In the genomic region with DNA sequence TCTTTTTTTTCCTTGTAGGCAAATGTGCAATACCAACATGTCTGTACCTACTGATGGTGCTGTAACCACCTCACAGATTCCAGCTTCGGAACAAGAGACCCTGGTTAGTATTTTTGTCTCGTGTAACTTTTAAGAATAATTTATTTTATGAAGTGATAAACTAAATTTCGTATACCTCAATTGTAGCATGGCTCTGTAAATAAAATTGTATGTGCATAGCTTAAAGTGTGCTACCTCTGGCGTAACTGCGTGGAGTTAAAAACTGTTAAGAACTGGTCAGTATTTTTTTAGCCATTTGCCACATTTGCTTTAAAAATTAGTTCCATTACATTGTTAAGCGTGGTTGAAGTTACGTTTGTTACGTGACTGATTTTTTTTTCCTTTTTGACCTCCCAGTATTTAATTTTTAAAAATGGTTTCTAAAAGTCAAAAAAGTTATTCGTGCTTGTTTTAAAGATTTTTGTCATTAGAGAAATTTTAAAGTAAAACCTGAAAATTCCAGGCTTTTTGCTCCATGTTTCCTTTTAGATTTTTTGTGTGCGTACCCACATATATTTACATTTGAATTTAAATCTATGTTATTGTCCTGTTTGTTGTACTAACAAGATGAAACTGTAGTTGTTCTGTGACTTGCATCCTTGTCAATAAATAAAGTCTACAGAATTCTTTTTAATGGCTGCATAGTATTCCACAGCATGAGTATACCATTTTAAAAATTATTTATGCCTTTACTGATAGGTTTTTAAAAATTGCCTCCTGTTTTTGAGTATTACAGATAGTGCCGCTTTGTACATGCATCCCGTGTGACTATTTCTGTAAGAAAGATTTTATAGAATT, we compare ENCODE assay signal across 8 cellular contexts. TPM values are rescaled to one million over a fixed set of nuclear protein-coding genes. Genes with fewer than 3 reads are reported as not detected.
DNase-seq lines count a peak whose midpoint lies in the region; ATAC-seq and TF ChIP-seq lines count a peak whose summit lies in the region.

No MANE protein-coding gene starts in this region.

- TF ChIP-seq CTCF in OCI-LY3 (IDR thresholded peaks at IDR 0.05; ENCODE audit: low read depth, low read length) = no peak
- no peak for TF ChIP-seq CTCF in endothelial cell (IDR thresholded peaks at IDR 0.05; ENCODE audit: unreplicated experiment)
- no peak for TF ChIP-seq CTCF in osteoblast (IDR thresholded peaks at IDR 0.05; ENCODE audit: extremely low read depth, low read depth, low read length)

- peak overlapping the region; percentile 99 for H3K9ac ChIP-seq in OCI-LY3 (ENCODE audit: low read length)

- H3K4me3 Mint-ChIP-seq in CD8-positive, alpha-beta memory T cell = peak overlapping the region; percentile 92 to 97 (median 95)
- H3K4me3 Mint-ChIP-seq in endothelial cell (ENCODE audit: unreplicated experiment) = peak overlapping the region; percentile 98

- peaks cover 34% of the 10 kb centered on the region for H3K4me1 ChIP-seq in CD8-positive, alpha-beta memory T cell (ENCODE audit: insufficient read depth, low read length)
- H3K4me1 ChIP-seq in OCI-LY3 (ENCODE audit: low read length) = no peaks in the 10 kb centered on the region
- H3K4me1 ChIP-seq in osteoblast (ENCODE audit: insufficient read depth, low read length) = peaks cover 16% of the 10 kb centered on the region

- H3K9me3 ChIP-seq in CD8-positive, alpha-beta memory T cell (ENCODE audit: low read length) = no peaks in the 10 kb centered on the region
- H3K9me3 ChIP-seq in OCI-LY3 (ENCODE audit: insufficient read depth, low read length) (no peaks in the 10 kb centered on the region), osteoblast (ENCODE audit: low read depth, low read length) (no peaks in the 10 kb centered on the region)

- H2AFZ ChIP-seq in OCI-LY3 (ENCODE audit: low read depth, low read length) (no peak overlapping the region), osteoblast (ENCODE audit: low read length) (no peak overlapping the region)

- peaks cover 42 to 56% (median 52%) of the 10 kb centered on the region in 3 donors for H3K4me1 Mint-ChIP-seq in CD8-positive, alpha-beta memory T cell
- H3K4me1 Mint-ChIP-seq in endothelial cell (ENCODE audit: unreplicated experiment) = peaks cover 17% of the 10 kb centered on the region

- no peak for DNase-seq in CD8-positive, alpha-beta memory T cell
- DNase-seq in endothelial cell (ENCODE audit: low spot score) = no peak
- no peak for DNase-seq in osteoblast (ENCODE audit: insufficient read length, low spot score, missing footprints)
- DNase-seq in sciatic nerve (ENCODE audit: low spot score) = no peak
- DNase-seq in NCI-H2171 treated with DMSO at 0.1 percent for 48 hours (lab: John Stamatoyannopoulos, UW) = no peak
- no peak for DNase-seq in cerebellum (ENCODE audit: low spot score)

- peak overlapping the region; percentile 87 for H3K4me3 ChIP-seq in CD8-positive, alpha-beta memory T cell (ENCODE audit: low read length)
- peak overlapping the region; percentile 92 for H3K4me3 ChIP-seq in OCI-LY3 (ENCODE audit: low read length)
- peak overlapping the region; percentile 100 for H3K4me3 ChIP-seq in osteoblast (ENCODE audit: insufficient read depth, low read length)

- H4K20me1 ChIP-seq in OCI-LY3 (ENCODE audit: insufficient read depth, low read length) (peaks cover 15% of the 10 kb centered on the region), osteoblast (ENCODE audit: insufficient read depth, low read length) (peaks cover 18% of the 10 kb centered on the region)

- peaks cover 0 to 56% (median 8%) of the 10 kb centered on the region in 3 donors for H3K36me3 Mint-ChIP-seq in CD8-positive, alpha-beta memory T cell
- peaks cover 13% of the 10 kb centered on the region for H3K36me3 Mint-ChIP-seq in endothelial cell (ENCODE audit: low read depth, unreplicated experiment)

- peaks cover 18% of the 10 kb centered on the region for H3K36me3 ChIP-seq in CD8-positive, alpha-beta memory T cell (ENCODE audit: insufficient read depth, low read length)
- peaks cover 31% of the 10 kb centered on the region for H3K36me3 ChIP-seq in OCI-LY3 (replicated peaks; ENCODE audit: low read depth, low read length)
- peaks cover 45% of the 10 kb centered on the region for H3K36me3 ChIP-seq in osteoblast (ENCODE audit: insufficient read depth, low read length)

- H3K27me3 ChIP-seq in CD8-positive, alpha-beta memory T cell (ENCODE audit: insufficient read depth, low read length, poor library complexity, severe bottlenecking) = no peaks in the 10 kb centered on the region
- H3K27me3 ChIP-seq in OCI-LY3 (ENCODE audit: low read depth, low read length) (no peaks in the 10 kb centered on the region), osteoblast (ENCODE audit: insufficient read depth, low read length) (no peaks in the 10 kb centered on the region)

- no peak for ATAC-seq in sciatic nerve
- no peak for ATAC-seq in HG02759 (IDR thresholded peaks at IDR 0.05; ENCODE audit: unreplicated experiment)

- CTCF ChIA-PET in CD8-positive, alpha-beta memory T cell (lab: Charles Lee) = interaction anchor here (1.0 to 3.2 kb wide), 5 partner anchors 8 to 63 kb away, joined by 3 to 20 read pairs (median 15); a partner anchor contains a TSS

- H3K79me2 ChIP-seq in OCI-LY3 (ENCODE audit: low read length) (peaks cover 63% of the 10 kb centered on the region), osteoblast (ENCODE audit: insufficient read depth, low read length) (peaks cover 60% of the 10 kb centered on the region)

- H3K9me3 Mint-ChIP-seq in CD8-positive, alpha-beta memory T cell = no peaks in the 10 kb centered on the region
- H3K9me3 Mint-ChIP-seq in endothelial cell (ENCODE audit: unreplicated experiment) = no peaks in the 10 kb centered on the region

- H3K27ac Mint-ChIP-seq in CD8-positive, alpha-beta memory T cell = peak overlapping the region; percentile 96 to 99 (median 98)
- peak overlapping the region; percentile 88 for H3K27ac Mint-ChIP-seq in endothelial cell (ENCODE audit: unreplicated experiment)

- H3K27me3 Mint-ChIP-seq in CD8-positive, alpha-beta memory T cell = peaks cover 0 to 4% of the 10 kb centered on the region in 2 donors
- H3K27me3 Mint-ChIP-seq in endothelial cell (ENCODE audit: unreplicated experiment) = peaks cover 10% of the 10 kb centered on the region

- H3K4me2 ChIP-seq in OCI-LY3 (ENCODE audit: low read length) (peak overlapping the region; percentile 74), osteoblast (ENCODE audit: insufficient read depth, low read length) (peak overlapping the region; percentile 91)

- intact Hi-C loops in sciatic nerve (cut with DNase I) = no loop called here

- POLR2A ChIA-PET in CD8-positive, alpha-beta memory T cell (lab: Charles Lee) = interaction anchor here (0.6 to 2.2 kb wide), 4 partner anchors 63 to 521 kb away, joined by 3 to 6 read pairs (median 4); a partner anchor contains a TSS

- H3K27ac ChIP-seq in CD8-positive, alpha-beta memory T cell (ENCODE audit: low read depth, low read length) = peak overlapping the region; percentile 95
- H3K27ac ChIP-seq in OCI-LY3 (ENCODE audit: low read length) (peak overlapping the region; percentile 87), osteoblast (ENCODE audit: low read depth, low read length) (peak overlapping the region; percentile 98)

RNA-seq across cellular contexts. Expression of a gene that starts 1.4 kb away (rescaled TPM):
- 100 to 1,000 TPM; 237 to 246 TPM for total RNA-seq in CD8-positive, alpha-beta memory T cell
- polyA plus RNA-seq in CD8-positive, alpha-beta memory T cell = 25.4 TPM
- total RNA-seq in endothelial cell (ENCODE audit: unreplicated experiment) (113 TPM), osteoblast (189 and 225 TPM in 2 replicates), sciatic nerve (85.7 TPM), cerebellum (60.4 TPM)
